ENCODE assay signal across 23 cellular contexts in the genomic region with DNA sequence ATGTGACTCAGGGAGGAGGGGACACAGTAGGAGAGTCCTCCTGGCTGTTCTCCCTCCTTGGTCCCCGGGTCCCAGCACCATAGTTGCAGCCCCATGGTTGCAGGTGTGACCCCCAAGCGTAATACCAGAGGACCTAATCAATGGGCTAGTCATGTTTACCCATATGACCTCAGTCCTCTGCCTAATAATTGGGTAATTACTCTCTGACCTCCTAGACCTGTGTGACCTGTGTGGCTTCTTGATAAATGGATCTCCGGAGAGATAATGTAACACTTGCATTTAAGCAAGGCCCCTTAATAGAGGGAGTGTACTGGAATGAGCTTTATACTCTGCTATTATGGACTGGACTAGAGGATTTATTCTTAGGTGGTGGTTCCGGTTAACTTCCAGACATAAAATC. TPM values are rescaled to one million over a fixed set of nuclear protein-coding genes. Genes with fewer than 3 reads are reported as not detected.
DNase-seq lines count a peak whose midpoint lies in the region; ATAC-seq and TF ChIP-seq lines count a peak whose summit lies in the region.
"Had no signal": no experiment of that assay in that cellular context is flagged by ENCODE, and none has a peak within 500 bp of the region (broad histone marks: within the 10 kb centered on the region; RNA-seq: fewer than 3 reads in every experiment).

No MANE protein-coding gene starts in this region.

- DNase-seq in RWPE1 (ENCODE audit: low spot score) (no peak), endothelial cell (ENCODE audit: low spot score) (no peak), natural killer cell (no peak), suprapubic skin (ENCODE audit: low spot score in 2 of 2) (no peak), sciatic nerve (ENCODE audit: low spot score) (no peak), D341Med (ENCODE audit: low spot score) (no peak)
- DNase-seq in activated CD8-positive, alpha-beta memory T cell treated with anti-CD3 and anti-CD28 coated beads, Interleukin-2, amount 50 U/mL, for 4 hours = no peak
- DNase-seq: activated CD4-positive, alpha-beta T cell treated with anti-CD3 and anti-CD28 coated beads for 48 hours; activated naive CD8-positive, alpha-beta T cell treated with anti-CD3 and anti-CD28 coated beads, Interleukin-2, amount 10 ng/mL, durations not matched to agents 7 days and 5 days; DMS 273 treated with DMSO at 0.1 percent for 48 hours; foreskin fibroblast; hippocampal formation; KBM-7; NCI-H187 treated with DMSO at 0.1 percent for 48 hours; NCI-H226; OCI-M1; SHP77 treated with DMSO at 0.1 percent for 48 hours; stimulated activated CD8-positive, alpha-beta memory T cell treated with anti-CD3 and anti-CD28 coated beads, Interleukin-4, amount 100 ng/mL, for 48 hours; T-cell had no signal

- no peaks in the 10 kb centered on the region for H3K9me3 Mint-ChIP-seq in endothelial cell (ENCODE audit: unreplicated experiment)
- H3K9me3 Mint-ChIP-seq in natural killer cell = no peaks in the 10 kb centered on the region
- H3K9me3 Mint-ChIP-seq: activated naive CD8-positive, alpha-beta T cell treated with anti-CD3 and anti-CD28 coated beads, Interleukin-2, amount 10 ng/mL, durations not matched to agents 7 days and 5 days; activated T-helper 1 cell treated with anti-CD3 and anti-CD28 coated beads, Interleukin-12 subunit alpha, Interleukin-12 subunit beta, Interleukin-2, Interleukin-4 antibody, amounts not matched to agents 30 ng/mL and 10 ng/mL and 1 ng/mL, durations not matched to agents 14 hours and 24 hours and 36 hours; CD14-positive monocyte; T-cell had no signal

- H3K4me3 Mint-ChIP-seq in endothelial cell (ENCODE audit: unreplicated experiment) (peak overlapping the region; percentile 45), natural killer cell (peak overlapping the region; percentile 73)
- H3K4me3 Mint-ChIP-seq: activated naive CD8-positive, alpha-beta T cell treated with anti-CD3 and anti-CD28 coated beads, Interleukin-2, amount 10 ng/mL, durations not matched to agents 7 days and 5 days; activated T-helper 1 cell treated with anti-CD3 and anti-CD28 coated beads, Interleukin-12 subunit alpha, Interleukin-12 subunit beta, Interleukin-2, Interleukin-4 antibody, amounts not matched to agents 30 ng/mL and 10 ng/mL and 1 ng/mL, durations not matched to agents 14 hours and 24 hours and 36 hours had no signal

- H3K9me3 ChIP-seq in suprapubic skin = no peaks in the 10 kb centered on the region

- no peak for TF ChIP-seq POLR2A in suprapubic skin (IDR thresholded peaks at IDR 0.05)

- H3K27ac ChIP-seq in RWPE1 = peak overlapping the region; percentile 44; the same call in 1 of the 2 replicates
- H3K27ac ChIP-seq in suprapubic skin = peak overlapping the region; percentile 61

- H3K27ac Mint-ChIP-seq in endothelial cell (ENCODE audit: unreplicated experiment) = no peak overlapping the region
- peak overlapping the region; percentile 79 to 95 for H3K27ac Mint-ChIP-seq in natural killer cell
- H3K27ac Mint-ChIP-seq: activated naive CD8-positive, alpha-beta T cell treated with anti-CD3 and anti-CD28 coated beads, Interleukin-2, amount 10 ng/mL, durations not matched to agents 7 days and 5 days; activated T-helper 1 cell treated with anti-CD3 and anti-CD28 coated beads, Interleukin-12 subunit alpha, Interleukin-12 subunit beta, Interleukin-2, Interleukin-4 antibody, amounts not matched to agents 30 ng/mL and 10 ng/mL and 1 ng/mL, durations not matched to agents 14 hours and 24 hours and 36 hours; T-cell had no signal

- POLR2A ChIA-PET in RWPE1 (lab: Yijun Ruan, JAX; ENCODE audit: low non-redundant PET) = interaction anchor here (1.0 kb wide), 1 partner anchor 9 kb away, joined by 3 read pairs; no protein-coding TSS in a partner anchor

- 78% methylated on average over 4 of the region's 4 CpGs for WGBS in suprapubic skin

- H3K4me1 Mint-ChIP-seq in endothelial cell (ENCODE audit: unreplicated experiment) = peaks cover 23% of the 10 kb centered on the region
- H3K4me1 Mint-ChIP-seq in natural killer cell = peaks cover 32 to 51% of the 10 kb centered on the region in 2 donors

- no peak for TF ChIP-seq EP300 in suprapubic skin (IDR thresholded peaks at IDR 0.05)

- H3K36me3 ChIP-seq in suprapubic skin = no peaks in the 10 kb centered on the region

- H3K36me3 Mint-ChIP-seq in endothelial cell (ENCODE audit: low read depth, unreplicated experiment) (peaks cover 14% of the 10 kb centered on the region), natural killer cell (no peaks in the 10 kb centered on the region)

- TF ChIP-seq CTCF in RWPE1 (conservative IDR thresholded peaks at IDR 0.05; ENCODE audit: low read depth) (no peak), endothelial cell (IDR thresholded peaks at IDR 0.05; ENCODE audit: unreplicated experiment) (no peak), natural killer cell (IDR thresholded peaks at IDR 0.05) (no peak), suprapubic skin (IDR thresholded peaks at IDR 0.05) (no peak)

- no peaks in the 10 kb centered on the region for H3K27me3 ChIP-seq in suprapubic skin

- CTCF ChIA-PET in RWPE1 (lab: Yijun Ruan, JAX) = interaction anchor here (1.6 kb wide), 1 partner anchor 73 kb away, joined by 6 read pairs; no protein-coding TSS in a partner anchor

- no peak overlapping the region for H3K4me3 ChIP-seq in suprapubic skin
- H3K4me3 ChIP-seq: lung had no signal

- intact Hi-C loops in natural killer cell (cut with micrococcal nuclease) (no loop called here), sciatic nerve (cut with DNase I) (no loop called here)

- H3K27me3 Mint-ChIP-seq in endothelial cell (ENCODE audit: unreplicated experiment) (no peaks in the 10 kb centered on the region), natural killer cell (ENCODE audit: low read depth in 2 of 2) (no peaks in the 10 kb centered on the region)
- H3K27me3 Mint-ChIP-seq: activated naive CD8-positive, alpha-beta T cell treated with anti-CD3 and anti-CD28 coated beads, Interleukin-2, amount 10 ng/mL, durations not matched to agents 7 days and 5 days had no signal

- ATAC-seq in natural killer cell (no peak), sciatic nerve (no peak), GM18498 (IDR thresholded peaks at IDR 0.05; ENCODE audit: unreplicated experiment) (no peak)
- ATAC-seq: T-cell had no signal

- H3K4me1 ChIP-seq in suprapubic skin = peaks cover 26% of the 10 kb centered on the region

RNA-seq across cellular contexts. Expression of gene GMCL1, which starts 32.2 kb away (rescaled TPM):
- total RNA-seq in endothelial cell (ENCODE audit: unreplicated experiment) (8.6 TPM), natural killer cell (10 to 100 TPM; 34.6 to 49.4 (median 35.9) TPM), suprapubic skin (10 to 100 TPM in 3 of 4 donors, 1 to 10 TPM in 1; 9.3 to 15.0 (median 14.4) TPM), sciatic nerve (24.4 TPM)

RNA-seq across cellular contexts. Expression of gene ANXA4, which starts 55.3 kb away (rescaled TPM):
- total RNA-seq in endothelial cell (ENCODE audit: unreplicated experiment) = 29.4 TPM
- total RNA-seq in natural killer cell = 10 to 100 TPM; 44.6 to 63.6 (median 55.8) TPM
- 10 to 100 TPM; 58.1 to 91.6 (median 85.8) TPM for total RNA-seq in suprapubic skin
- 117 TPM for total RNA-seq in sciatic nerve
